Comparison of ENCODE assay signal across 11 cellular contexts in genomic region chr6:24882835-24883555, GRCh38. TPM values are rescaled to one million over a fixed set of nuclear protein-coding genes. Genes with fewer than 3 reads are reported as not detected.
A peak's percentile ranks its signal among the peaks of the same experiment; 100 is the strongest.
DNase-seq lines count a peak whose midpoint lies in the region; ATAC-seq and TF ChIP-seq lines count a peak whose summit lies in the region.
"Had no signal": no experiment of that assay in that cellular context is flagged by ENCODE, and none has a peak within 500 bp of the region (broad histone marks: within the 10 kb centered on the region; RNA-seq: fewer than 3 reads in every experiment).

No MANE protein-coding gene starts in this region.

- peak; percentile 57 for DNase-seq in activated CD4-positive, alpha-beta T cell treated with anti-CD3 and anti-CD28 coated beads for 36 hours
- no peak for DNase-seq in activated CD4-positive, alpha-beta T cell treated with anti-CD3 and anti-CD28 coated beads for 1 hour
- DNase-seq in osteocyte (ENCODE audit: extremely low spot score, unreplicated experiment) = peak; percentile 25
- DNase-seq in endothelial cell (ENCODE audit: low spot score) = no peak
- DNase-seq: DMS53, NCI-H187, NCI-H748 treated with DMSO at 0.1 percent for 48 hours had no signal

- peak overlapping the region; percentile 100 for H3K27ac Mint-ChIP-seq in activated CD4-positive, alpha-beta T cell treated with anti-CD3 and anti-CD28 coated beads for 36 hours
- H3K27ac Mint-ChIP-seq in IgD-negative memory B cell (peak overlapping the region; percentile 85 to 97 (median 92)), osteocyte (ENCODE audit: unreplicated experiment) (peak overlapping the region; percentile 84), endothelial cell (ENCODE audit: unreplicated experiment) (no peak overlapping the region)
- peak overlapping the region; percentile 93 for H3K27ac Mint-ChIP-seq in activated naive CD4-positive, alpha-beta T cell treated with anti-CD3 and anti-CD28 coated beads, Interleukin-2, amount 50 U/mL, for 24 hours

- no peaks in the 10 kb centered on the region for H3K27me3 Mint-ChIP-seq in activated CD4-positive, alpha-beta T cell treated with anti-CD3 and anti-CD28 coated beads for 36 hours
- H3K27me3 Mint-ChIP-seq in IgD-negative memory B cell (no peaks in the 10 kb centered on the region), osteocyte (ENCODE audit: unreplicated experiment) (no peaks in the 10 kb centered on the region), endothelial cell (ENCODE audit: unreplicated experiment) (no peaks in the 10 kb centered on the region)
- no peaks in the 10 kb centered on the region for H3K27me3 Mint-ChIP-seq in activated naive CD4-positive, alpha-beta T cell treated with anti-CD3 and anti-CD28 coated beads, Interleukin-2, amount 50 U/mL, for 24 hours

- CTCF ChIA-PET in activated CD4-positive, alpha-beta T cell treated with anti-CD3 and anti-CD28 coated beads for 36 hours (lab: Charles Lee) = interaction anchor here (0.7 to 4.9 kb wide), 27 partner anchors 8 to 308 kb away, joined by 3 to 30 read pairs (median 5); no protein-coding TSS in a partner anchor

- H3K9me3 Mint-ChIP-seq in activated CD4-positive, alpha-beta T cell treated with anti-CD3 and anti-CD28 coated beads for 36 hours (ENCODE audit: low read depth) = peaks cover 4% of the 10 kb centered on the region
- H3K9me3 Mint-ChIP-seq in IgD-negative memory B cell (peaks cover 0 to 3% (median under 1%) of the 10 kb centered on the region in 3 donors), osteocyte (ENCODE audit: unreplicated experiment) (peaks cover under 1% of the 10 kb centered on the region), endothelial cell (ENCODE audit: unreplicated experiment) (no peaks in the 10 kb centered on the region)
- no peaks in the 10 kb centered on the region for H3K9me3 Mint-ChIP-seq in activated naive CD4-positive, alpha-beta T cell treated with anti-CD3 and anti-CD28 coated beads, Interleukin-2, amount 50 U/mL, for 24 hours

- peaks cover 85% of the 10 kb centered on the region for H3K4me1 Mint-ChIP-seq in activated CD4-positive, alpha-beta T cell treated with anti-CD3 and anti-CD28 coated beads for 36 hours
- H3K4me1 Mint-ChIP-seq in IgD-negative memory B cell (peaks cover 63 to 75% (median 64%) of the 10 kb centered on the region in 3 donors), osteocyte (ENCODE audit: unreplicated experiment) (peaks cover 38% of the 10 kb centered on the region), endothelial cell (ENCODE audit: unreplicated experiment) (no peaks in the 10 kb centered on the region)
- peaks cover 86% of the 10 kb centered on the region for H3K4me1 Mint-ChIP-seq in activated naive CD4-positive, alpha-beta T cell treated with anti-CD3 and anti-CD28 coated beads, Interleukin-2, amount 50 U/mL, for 24 hours

- intact Hi-C loops in activated CD4-positive, alpha-beta T cell treated with anti-CD3 and anti-CD28 coated beads for 36 hours (cut with DNase I, micrococcal nuclease) = loop anchor here (1.0 to 2.0 kb wide), 9 partner anchors 15 to 255 kb away; no protein-coding TSS in a partner anchor

- ATAC-seq in activated CD4-positive, alpha-beta T cell treated with anti-CD3 and anti-CD28 coated beads for 36 hours = peak; percentile 60
- ATAC-seq in HG02610 (IDR thresholded peaks at IDR 0.05; ENCODE audit: unreplicated experiment) = no peak
- no peak for ATAC-seq in HG03521 (IDR thresholded peaks at IDR 0.05; ENCODE audit: unreplicated experiment)

- TF ChIP-seq CTCF in osteocyte (IDR thresholded peaks at IDR 0.05) = no peak
- TF ChIP-seq CTCF in endothelial cell (IDR thresholded peaks at IDR 0.05; ENCODE audit: unreplicated experiment) = no peak

- peaks cover 44% of the 10 kb centered on the region for H3K36me3 Mint-ChIP-seq in activated CD4-positive, alpha-beta T cell treated with anti-CD3 and anti-CD28 coated beads for 36 hours (ENCODE audit: low read depth)
- H3K36me3 Mint-ChIP-seq in IgD-negative memory B cell (peaks cover 16% of the 10 kb centered on the region), osteocyte (ENCODE audit: unreplicated experiment) (no peaks in the 10 kb centered on the region), endothelial cell (ENCODE audit: low read depth, unreplicated experiment) (no peaks in the 10 kb centered on the region)
- H3K36me3 Mint-ChIP-seq in activated naive CD4-positive, alpha-beta T cell treated with anti-CD3 and anti-CD28 coated beads, Interleukin-2, amount 50 U/mL, for 24 hours = peaks cover 26% of the 10 kb centered on the region

- H3K4me3 Mint-ChIP-seq in activated CD4-positive, alpha-beta T cell treated with anti-CD3 and anti-CD28 coated beads for 36 hours = peak overlapping the region; percentile 72
- H3K4me3 Mint-ChIP-seq in IgD-negative memory B cell = peak overlapping the region; percentile 44 to 91 (median 64)
- peak overlapping the region; percentile 79 for H3K4me3 Mint-ChIP-seq in activated naive CD4-positive, alpha-beta T cell treated with anti-CD3 and anti-CD28 coated beads, Interleukin-2, amount 50 U/mL, for 24 hours
- H3K4me3 Mint-ChIP-seq in osteocyte (ENCODE audit: unreplicated experiment) = peak overlapping the region; percentile 43
- no peak overlapping the region for H3K4me3 Mint-ChIP-seq in endothelial cell (ENCODE audit: unreplicated experiment)

- POLR2A ChIA-PET in activated CD4-positive, alpha-beta T cell treated with anti-CD3 and anti-CD28 coated beads for 36 hours (lab: Charles Lee) = interaction anchor here (0.6 to 1.0 kb wide), 6 partner anchors 16 to 200 kb away, joined by 3 to 11 read pairs (median 4); no protein-coding TSS in a partner anchor

RNA-seq across cellular contexts. Expression of gene RIPOR2, which starts 52.8 kb away (rescaled TPM):
- 10 to 100 TPM; 60.0 to 67.0 TPM for total RNA-seq in activated CD4-positive, alpha-beta T cell treated with anti-CD3 and anti-CD28 coated beads for 36 hours
- polyA plus RNA-seq in IgD-negative memory B cell = 561 TPM
- total RNA-seq in osteocyte (4.8 and 6.3 TPM in 2 replicates), endothelial cell (ENCODE audit: unreplicated experiment) (1.1 TPM)

Comparison
In these comparisons a context has a peak if more than half of its experiments do, and no peak if none do; other contexts are left out.
1. DNase-seq: peak in activated CD4-positive, alpha-beta T cell treated with anti-CD3 and anti-CD28 coated beads for 36 hours (single experiment) and osteocyte (single experiment); none in activated CD4-positive, alpha-beta T cell treated with anti-CD3 and anti-CD28 coated beads for 1 hour (single experiment) and endothelial cell (single experiment).